Comparison of ENCODE assay signal across 30 cellular contexts in genomic region chr12:11133162-11133561, GRCh38. TPM values are rescaled to one million over a fixed set of nuclear protein-coding genes. Genes with fewer than 3 reads are reported as not detected.
"Had no signal": no experiment of that assay in that cellular context is flagged by ENCODE, and none has a peak within 500 bp of the region (broad histone marks: within the 10 kb centered on the region; RNA-seq: fewer than 3 reads in every experiment).

No MANE protein-coding gene starts in this region.

- ATAC-seq: activated CD8-positive, alpha-beta T cell treated with anti-CD3 and anti-CD28 coated beads for 36 hours; esophagus mucosa; left cardiac atrium; naive thymus-derived CD4-positive, alpha-beta T cell; sciatic nerve; stimulated activated effector memory CD8-positive, alpha-beta T cell treated with anti-CD3 and anti-CD28 coated beads, Interleukin-12 subunit alpha, Interleukin-12 subunit beta, amount 100 ng/mL, for 72 hours; upper lobe of right lung had no signal

- H3K36me3 Mint-ChIP-seq: mesothelial cell of epicardium; stimulated activated effector memory CD8-positive, alpha-beta T cell treated with anti-CD3 and anti-CD28 coated beads, Interleukin-12 subunit alpha, Interleukin-12 subunit beta, amount 100 ng/mL, for 72 hours had no signal

- H3K4me3 Mint-ChIP-seq: activated CD8-positive, alpha-beta T cell treated with anti-CD3 and anti-CD28 coated beads for 36 hours; activated naive CD4-positive, alpha-beta T cell treated with anti-CD3 and anti-CD28 coated beads for 36 hours; activated naive CD8-positive, alpha-beta T cell treated with anti-CD3 and anti-CD28 coated beads, Interleukin-2, amount 10 ng/mL, durations not matched to agents 7 days and 5 days; endodermal cell; mesothelial cell of epicardium; naive thymus-derived CD4-positive, alpha-beta T cell; stimulated activated effector memory CD8-positive, alpha-beta T cell treated with anti-CD3 and anti-CD28 coated beads, Interleukin-12 subunit alpha, Interleukin-12 subunit beta, amount 100 ng/mL, for 72 hours; stimulated activated naive CD8-positive, alpha-beta T cell treated with anti-CD3 and anti-CD28 coated beads, Interleukin-15, Interleukin-2, amounts not matched to agents 100 ng/mL and 50 ng/mL, for 24 hours had no signal

- H3K27me3 Mint-ChIP-seq: activated CD8-positive, alpha-beta T cell treated with anti-CD3 and anti-CD28 coated beads for 36 hours; activated naive CD8-positive, alpha-beta T cell treated with anti-CD3 and anti-CD28 coated beads, Interleukin-2, amount 10 ng/mL, durations not matched to agents 7 days and 5 days; naive thymus-derived CD4-positive, alpha-beta T cell; stimulated activated naive CD8-positive, alpha-beta T cell treated with anti-CD3 and anti-CD28 coated beads, Interleukin-15, Interleukin-2, amounts not matched to agents 100 ng/mL and 50 ng/mL, for 24 hours had no signal

- H3K4me1 Mint-ChIP-seq: activated naive CD8-positive, alpha-beta T cell treated with anti-CD3 and anti-CD28 coated beads, Interleukin-2, amount 10 ng/mL, durations not matched to agents 7 days and 5 days; mesothelial cell of epicardium had no signal

- H3K9me3 Mint-ChIP-seq: activated naive CD4-positive, alpha-beta T cell treated with anti-CD3 and anti-CD28 coated beads for 36 hours; mesothelial cell of epicardium; stimulated activated effector memory CD8-positive, alpha-beta T cell treated with anti-CD3 and anti-CD28 coated beads, Interleukin-12 subunit alpha, Interleukin-12 subunit beta, amount 100 ng/mL, for 72 hours; stimulated activated naive CD8-positive, alpha-beta T cell treated with anti-CD3 and anti-CD28 coated beads, Interleukin-15, Interleukin-2, amounts not matched to agents 100 ng/mL and 50 ng/mL, for 24 hours had no signal

- H3K27ac Mint-ChIP-seq: activated CD8-positive, alpha-beta T cell treated with anti-CD3 and anti-CD28 coated beads for 36 hours; activated naive CD4-positive, alpha-beta T cell treated with anti-CD3 and anti-CD28 coated beads for 36 hours; activated naive CD8-positive, alpha-beta T cell treated with anti-CD3 and anti-CD28 coated beads, Interleukin-2, amount 10 ng/mL, durations not matched to agents 7 days and 5 days; endodermal cell; mesothelial cell of epicardium; naive thymus-derived CD4-positive, alpha-beta T cell; stimulated activated effector memory CD8-positive, alpha-beta T cell treated with anti-CD3 and anti-CD28 coated beads, Interleukin-12 subunit alpha, Interleukin-12 subunit beta, amount 100 ng/mL, for 72 hours; stimulated activated naive CD8-positive, alpha-beta T cell treated with anti-CD3 and anti-CD28 coated beads, Interleukin-15, Interleukin-2, amounts not matched to agents 100 ng/mL and 50 ng/mL, for 24 hours had no signal

- DNase-seq: activated CD4-positive, alpha-beta T cell treated with anti-CD3 and anti-CD28 coated beads, Interleukin-2, amount 50 U/mL, for 1 hour; activated CD8-positive, alpha-beta T cell treated with anti-CD3 and anti-CD28 coated beads for 36 hours; activated naive CD4-positive, alpha-beta T cell treated with anti-CD3 and anti-CD28 coated beads for 36 hours; activated naive CD8-positive, alpha-beta T cell treated with anti-CD3 and anti-CD28 coated beads, Interleukin-2, amount 10 ng/mL, durations not matched to agents 7 days and 5 days; activated T-cell treated with anti-CD3 and anti-CD28 coated beads, Interleukin-2, amount 50 U/mL, for 48 hours; brain microvascular endothelial cell; central memory CD4-positive, alpha-beta T cell; endodermal cell; foreskin fibroblast; glutamatergic neuron; islet precursor cell; left cardiac atrium; naive thymus-derived CD4-positive, alpha-beta T cell; ovary; retina; stimulated activated CD4-positive, alpha-beta T cell treated with anti-CD3 and anti-CD28 coated beads, Interleukin-4, amount 100 ng/mL, for 24 hours; T-helper 2 cell; thyroid gland; upper lobe of right lung had no signal

RNA-seq across cellular contexts. Expression of gene TAS2R30, which starts 1.3 kb away (rescaled TPM):
- polyA plus RNA-seq: mammary epithelial cell had no signal

RNA-seq across cellular contexts. Expression of gene TAS2R43, which starts 41.0 kb away (rescaled TPM):
- total RNA-seq: ascending aorta, left cardiac atrium, upper lobe of right lung had no signal
- polyA plus RNA-seq: mammary epithelial cell had no signal

RNA-seq across cellular contexts. Expression of gene TAS2R42, which starts 53.6 kb away (rescaled TPM):
- total RNA-seq: activated CD8-positive, alpha-beta T cell treated with anti-CD3 and anti-CD28 coated beads for 36 hours; activated naive CD4-positive, alpha-beta T cell treated with anti-CD3 and anti-CD28 coated beads for 36 hours; activated naive CD8-positive, alpha-beta T cell treated with anti-CD3 and anti-CD28 coated beads, Interleukin-2, amount 10 ng/mL, durations not matched to agents 7 days and 5 days; ascending aorta; endodermal cell; esophagus mucosa; left cardiac atrium; liver; mammary epithelial cell; mesothelial cell of epicardium; naive thymus-derived CD4-positive, alpha-beta T cell; ovary; prostate gland; sciatic nerve; subcutaneous adipose tissue; thyroid gland; upper lobe of right lung had no signal
- polyA plus RNA-seq: liver; mammary epithelial cell; naive thymus-derived CD4-positive, alpha-beta T cell; neural cell; ovary had no signal
